ENCODE assay signal across 2 cellular contexts in genomic region chr13:103926118-103926517, GRCh38.
TF ChIP-seq lines count a peak whose summit lies in the region.

No MANE protein-coding gene starts in this region.

TF ChIP-seq in GM23338, 12 proteins besides CTCF, POLR2A, EP300 and RAD21:
- no peak for TF ChIP-seq POLR2AphosphoS5 (IDR thresholded peaks at IDR 0.05; ENCODE audit: low read depth)
- no peak for TF ChIP-seq EZH2 (IDR thresholded peaks at IDR 0.05; ENCODE audit: low read depth, unreplicated experiment)
- no peak for TF ChIP-seq REST (IDR thresholded peaks at IDR 0.05; ENCODE audit: unreplicated experiment)
- no peak for TF ChIP-seq CREB1 (CRISPR knock-in tag; IDR thresholded peaks at IDR 0.05; ENCODE audit: low read depth)
- no peak for TF ChIP-seq ETS1 (IDR thresholded peaks at IDR 0.05)
- TF ChIP-seq ZNF331 (CRISPR knock-in tag; IDR thresholded peaks at IDR 0.05; ENCODE audit: low read depth), result no peak
- no peak for TF ChIP-seq ZNF462 (CRISPR knock-in tag; IDR thresholded peaks at IDR 0.05)
- TF ChIP-seq STAT1 (IDR thresholded peaks at IDR 0.05; ENCODE audit: unreplicated experiment), result no peak
- no peak for TF ChIP-seq ZNF114 (CRISPR knock-in tag; IDR thresholded peaks at IDR 0.05)
- TF ChIP-seq JUNB (IDR thresholded peaks at IDR 0.05; ENCODE audit: unreplicated experiment), result no peak
- no peak for TF ChIP-seq NANOG (IDR thresholded peaks at IDR 0.05; ENCODE audit: borderline replicate concordance)
- no peak for TF ChIP-seq EZH2phosphoT487 (IDR thresholded peaks at IDR 0.05; ENCODE audit: unreplicated experiment)

TF ChIP-seq in H1, 55 proteins besides CTCF, POLR2A, EP300 and RAD21:
- TF ChIP-seq RBBP5 (IDR thresholded peaks at IDR 0.05; ENCODE audit: borderline replicate concordance, low read depth, low read length), result no peak
- TF ChIP-seq SAP30 (IDR thresholded peaks at IDR 0.05; ENCODE audit: insufficient read depth, insufficient replicate concordance, low read length), result no peak
- no peak for TF ChIP-seq HDAC2 (IDR thresholded peaks at IDR 0.05; ENCODE audit: borderline replicate concordance in 1 of 2, low read depth in 2 of 2, low read length in 2 of 2)
- TF ChIP-seq RFX5 (IDR thresholded peaks at IDR 0.05; ENCODE audit: borderline replicate concordance, low read depth, low read length), result no peak
- no peak for TF ChIP-seq EGR1 (IDR thresholded peaks at IDR 0.05; ENCODE audit: borderline replicate concordance, low read depth, low read length)
- no peak for TF ChIP-seq POU5F1 (IDR thresholded peaks at IDR 0.05; ENCODE audit: low read depth, low read length)
- no peak for TF ChIP-seq FOSL1 (IDR thresholded peaks at IDR 0.05; ENCODE audit: insufficient read depth, low read depth, low read length)
- no peak for TF ChIP-seq SP1 (IDR thresholded peaks at IDR 0.05; ENCODE audit: low read depth, low read length)
- TF ChIP-seq GTF2F1 (IDR thresholded peaks at IDR 0.05; ENCODE audit: borderline replicate concordance, low read depth, low read length), result no peak
- no peak for TF ChIP-seq CBX8 (IDR thresholded peaks at IDR 0.05; ENCODE audit: borderline replicate concordance, low read depth, low read length)
- TF ChIP-seq KDM5A (IDR thresholded peaks at IDR 0.05; ENCODE audit: low read length), result no peak
- no peak for TF ChIP-seq BCL11A (IDR thresholded peaks at IDR 0.05; ENCODE audit: low read depth in 2 of 2, low read length in 2 of 2)
- TF ChIP-seq SUZ12 (IDR thresholded peaks at IDR 0.05; ENCODE audit: low read length), result no peak
- no peak for TF ChIP-seq ASH2L (IDR thresholded peaks at IDR 0.05; ENCODE audit: low read length)
- TF ChIP-seq SP4 (IDR thresholded peaks at IDR 0.05; ENCODE audit: low read length), result no peak
- no peak for TF ChIP-seq SIRT6 (IDR thresholded peaks at IDR 0.05; ENCODE audit: low read length)
- no peak for TF ChIP-seq SIN3A (conservative IDR thresholded peaks at IDR 0.05 in 1 of 2, IDR thresholded peaks at IDR 0.05 in 1 of 2; ENCODE audit: low read depth in 1 of 2, low read length in 2 of 2)
- no peak for TF ChIP-seq CHD7 (IDR thresholded peaks at IDR 0.05; ENCODE audit: insufficient replicate concordance, low read length)
